In genomic region chr5:96752341-96753016, GRCh38 we compare ENCODE assay signal across 8 cellular contexts. TPM values are rescaled to one million over a fixed set of nuclear protein-coding genes. Genes with fewer than 3 reads are reported as not detected.
DNase-seq lines count a peak whose midpoint lies in the region; ATAC-seq, FAIRE-seq and TF ChIP-seq lines count a peak whose summit lies in the region.

No MANE protein-coding gene starts in this region.

- POLR2A ChIA-PET in activated CD4-positive, alpha-beta memory T cell treated with anti-CD3 and anti-CD28 coated beads, Interleukin-2, amount 10 ng/mL, durations not matched to agents 7 days and 5 days (lab: Charles Lee): interaction anchor here (1.1 to 1.5 kb wide), 4 partner anchors 10 to 409 kb away, joined by 3 to 5 read pairs (median 3); partner anchors contain the start of gene ERAP1

- H3K4me3 ChIP-seq in astrocyte (ENCODE audit: insufficient read depth, low read depth, low read length): no peak overlapping the region

- peaks cover 14% of the 10 kb centered on the region for H3K36me3 Mint-ChIP-seq in astrocyte (ENCODE audit: low read depth, unreplicated experiment)
- peaks cover 59% of the 10 kb centered on the region for H3K36me3 Mint-ChIP-seq in activated CD4-positive, alpha-beta memory T cell treated with anti-CD3 and anti-CD28 coated beads, Interleukin-2, amount 10 ng/mL, durations not matched to agents 7 days and 5 days (ENCODE audit: low read depth)

- H3K4me1 Mint-ChIP-seq in astrocyte (ENCODE audit: low read depth, unreplicated experiment): peaks cover 7% of the 10 kb centered on the region
- no peaks in the 10 kb centered on the region for H3K4me1 Mint-ChIP-seq in activated CD4-positive, alpha-beta memory T cell treated with anti-CD3 and anti-CD28 coated beads, Interleukin-2, amount 10 ng/mL, durations not matched to agents 7 days and 5 days

- TF ChIP-seq CTCF in GM20000 (IDR thresholded peaks at IDR 0.05; ENCODE audit: extremely low read depth, missing control alignments): peak; percentile 31
- TF ChIP-seq CTCF in astrocyte (IDR thresholded peaks at IDR 0.05; ENCODE audit: insufficient read depth, low read depth, low read length): peak; percentile 70

- no peak overlapping the region for H3K9ac ChIP-seq in astrocyte (ENCODE audit: low read length)

- H3K4me3 Mint-ChIP-seq in astrocyte (ENCODE audit: unreplicated experiment): no peak overlapping the region
- no peak overlapping the region for H3K4me3 Mint-ChIP-seq in activated CD4-positive, alpha-beta memory T cell treated with anti-CD3 and anti-CD28 coated beads, Interleukin-2, amount 10 ng/mL, durations not matched to agents 7 days and 5 days

- H3K4me1 ChIP-seq in astrocyte (ENCODE audit: insufficient read depth, low read length): no peaks in the 10 kb centered on the region

- DNase-seq in COLO668 (lab: John Stamatoyannopoulos, UW; ENCODE audit: unreplicated experiment): peak; percentile 6
- DNase-seq in GM20000 (ENCODE audit: low spot score): peak; percentile 49
- DNase-seq in NCI-H524 treated with DMSO at 0.1 percent for 48 hours (lab: John Stamatoyannopoulos, UW): peak; percentile 5
- DNase-seq in astrocyte (ENCODE audit: low read depth): peak; percentile 28
- DNase-seq in iPS-NIHi11 (ENCODE audit: low spot score): peak; percentile 48
- peak; percentile 27 for DNase-seq in stimulated activated naive CD8-positive, alpha-beta T cell treated with anti-CD3 and anti-CD28 coated beads, Interleukin-15, Interleukin-2, amounts not matched to agents 100 U/mL and 50 U/mL, for 24 hours
- DNase-seq in activated CD4-positive, alpha-beta memory T cell treated with anti-CD3 and anti-CD28 coated beads, Interleukin-2, amount 10 ng/mL, durations not matched to agents 7 days and 5 days: no peak

- H3K27me3 Mint-ChIP-seq in astrocyte (ENCODE audit: low read depth, unreplicated experiment): no peaks in the 10 kb centered on the region
- H3K27me3 Mint-ChIP-seq in activated CD4-positive, alpha-beta memory T cell treated with anti-CD3 and anti-CD28 coated beads, Interleukin-2, amount 10 ng/mL, durations not matched to agents 7 days and 5 days: no peaks in the 10 kb centered on the region

- no peak for FAIRE-seq in astrocyte (lab: Jason Lieb, UNC)

- H3K9me3 Mint-ChIP-seq in astrocyte (ENCODE audit: unreplicated experiment): no peaks in the 10 kb centered on the region
- no peaks in the 10 kb centered on the region for H3K9me3 Mint-ChIP-seq in activated CD4-positive, alpha-beta memory T cell treated with anti-CD3 and anti-CD28 coated beads, Interleukin-2, amount 10 ng/mL, durations not matched to agents 7 days and 5 days

- no peak overlapping the region for H2AFZ ChIP-seq in astrocyte (ENCODE audit: low read depth, low read length)

- no peaks in the 10 kb centered on the region for H3K9me3 ChIP-seq in astrocyte (ENCODE audit: insufficient read depth, low read depth, low read length)

- H3K27ac ChIP-seq in astrocyte (ENCODE audit: low read depth, low read length): no peak overlapping the region

- no peaks in the 10 kb centered on the region for H3K79me2 ChIP-seq in astrocyte (ENCODE audit: insufficient read depth, low read length)

- H3K27ac Mint-ChIP-seq in astrocyte (ENCODE audit: unreplicated experiment): no peak overlapping the region
- H3K27ac Mint-ChIP-seq in activated CD4-positive, alpha-beta memory T cell treated with anti-CD3 and anti-CD28 coated beads, Interleukin-2, amount 10 ng/mL, durations not matched to agents 7 days and 5 days: no peak overlapping the region

- ATAC-seq in stimulated activated naive CD8-positive, alpha-beta T cell treated with anti-CD3 and anti-CD28 coated beads, Interleukin-15, Interleukin-2, amounts not matched to agents 100 U/mL and 50 U/mL, for 24 hours: no peak
- ATAC-seq in GM18519 (IDR thresholded peaks at IDR 0.05; ENCODE audit: low FRiP score, unreplicated experiment): no peak

- H3K36me3 ChIP-seq in astrocyte (ENCODE audit: insufficient read depth, low read length): peaks cover 81% of the 10 kb centered on the region

- no peak overlapping the region for H3K4me2 ChIP-seq in astrocyte (ENCODE audit: low read length)

- peaks cover 14% of the 10 kb centered on the region for H4K20me1 ChIP-seq in astrocyte (ENCODE audit: insufficient read depth, low read length)

- CTCF ChIA-PET in activated CD4-positive, alpha-beta memory T cell treated with anti-CD3 and anti-CD28 coated beads, Interleukin-2, amount 10 ng/mL, durations not matched to agents 7 days and 5 days (lab: Charles Lee): interaction anchor here (0.6 to 2.7 kb wide), 39 partner anchors 10 to 1091 kb away, joined by 3 to 32 read pairs (median 5); partner anchors contain the start of gene LIX1

- no peaks in the 10 kb centered on the region for H3K27me3 ChIP-seq in astrocyte (ENCODE audit: insufficient read depth, low read length)

RNA-seq across cellular contexts. Expression of gene ERAP1, which starts 55.3 kb away (rescaled TPM):
- total RNA-seq in astrocyte: 62.2 and 72.9 TPM in 2 replicates
- 100 to 1,000 TPM; 140 TPM for total RNA-seq in activated CD4-positive, alpha-beta memory T cell treated with anti-CD3 and anti-CD28 coated beads, Interleukin-2, amount 10 ng/mL, durations not matched to agents 7 days and 5 days
